ENCODE assay signal across 8 cellular contexts in genomic region chr3:43544277-43544676, GRCh38.
DNase-seq lines count a peak whose midpoint lies in the region; ATAC-seq and TF ChIP-seq lines count a peak whose summit lies in the region.
"Not testable (repeated sequence)": the region's sequence is repeated elsewhere in the genome, so short reads cannot be mapped to it uniquely, and the experiment has no call there.

No MANE protein-coding gene starts in this region.

- TF ChIP-seq POLR2A in Peyer's patch (IDR thresholded peaks at IDR 0.05); stomach (IDR thresholded peaks at IDR 0.05): not testable (repeated sequence)

- DNase-seq in CD4-positive, alpha-beta T cell; Peyer's patch; stomach: not testable (repeated sequence)
- DNase-seq in H4 (ENCODE audit: low spot score) (peak; percentile 31), NCI-H146 (lab: John Stamatoyannopoulos, UW) (peak; percentile 19), astrocyte of the hippocampus (ENCODE audit: low read depth, low spot score) (peak; percentile 64), fibroblast of villous mesenchyme (ENCODE audit: low read depth) (peak; percentile 61), medulla oblongata (ENCODE audit: extremely low spot score) (peak; percentile 71)

- POLR2A ChIA-PET in CD4-positive, alpha-beta T cell (lab: Charles Lee) = not testable (repeated sequence)

- WGBS in stomach, 5 donors = 90 to 100% (median 96%) methylated on average over 3 of the region's 3 CpGs

- peak; percentile 75 for TF ChIP-seq CTCF in CD4-positive, alpha-beta T cell (IDR thresholded peaks at IDR 0.05)
- TF ChIP-seq CTCF in Peyer's patch (IDR thresholded peaks at IDR 0.05) = peak in 5 of 6 experiments; percentile 61 to 84 (median 71)
- TF ChIP-seq CTCF in fibroblast of villous mesenchyme (IDR thresholded peaks at IDR 0.05; ENCODE audit: insufficient read depth, low read depth, low read length) = peak; percentile 56
- peak in 4 of 7 experiments; percentile 18 to 53 (median 51) for TF ChIP-seq CTCF in stomach (IDR thresholded peaks at IDR 0.05)

- ATAC-seq in CD4-positive, alpha-beta T cell (ENCODE audit: poor library complexity) = peak; percentile 44

- not testable (repeated sequence) for H3K9me3 ChIP-seq in CD4-positive, alpha-beta T cell (ENCODE audit: control insufficient read depth, low read length); Peyer's patch; stomach

- intact Hi-C loops in CD4-positive, alpha-beta T cell (cut with DNase I, micrococcal nuclease) = loop anchor here (1.0 to 5.0 kb wide), 7 partner anchors 93 to 692 kb away; no protein-coding TSS in a partner anchor
- intact Hi-C loops in stomach (cut with DNase I; ENCODE audit: low total_unique reads) = loop anchor here (10.0 kb wide), 1 partner anchor 651 kb away; no protein-coding TSS in a partner anchor

- not testable (repeated sequence) for H3K4me1 Mint-ChIP-seq in CD4-positive, alpha-beta T cell (ENCODE audit: low read depth)

- TF ChIP-seq EP300 in stomach (IDR thresholded peaks at IDR 0.05) = not testable (repeated sequence)

- not testable (repeated sequence) for H3K27ac ChIP-seq in CD4-positive, alpha-beta T cell (ENCODE audit: low read depth, low read length); Peyer's patch; stomach

- not testable (repeated sequence) for H3K4me3 ChIP-seq in Peyer's patch; fibroblast of villous mesenchyme (ENCODE audit: low read depth, low read length); stomach

- not testable (repeated sequence) for H3K36me3 Mint-ChIP-seq in CD4-positive, alpha-beta T cell (ENCODE audit: low read depth)

- H3K27me3 Mint-ChIP-seq in CD4-positive, alpha-beta T cell = not testable (repeated sequence)

- H3K4me3 Mint-ChIP-seq in CD4-positive, alpha-beta T cell = not testable (repeated sequence)

- H3K4me1 ChIP-seq in Peyer's patch, stomach: not testable (repeated sequence)

- H3K36me3 ChIP-seq in Peyer's patch = peaks cover 0 to 21% (median 0%) of the 10 kb centered on the region in 3 donors
- H3K36me3 ChIP-seq in stomach = peaks cover 0 to 20% (median 10%) of the 10 kb centered on the region in 4 donors

- not testable (repeated sequence) for H3K27ac Mint-ChIP-seq in CD4-positive, alpha-beta T cell

- not testable (repeated sequence) for H3K9me3 Mint-ChIP-seq in CD4-positive, alpha-beta T cell

- not testable (repeated sequence) for H3K27me3 ChIP-seq in CD4-positive, alpha-beta T cell (ENCODE audit: control insufficient read depth, insufficient read depth, low read length); Peyer's patch; stomach

- CTCF ChIA-PET in CD4-positive, alpha-beta T cell (lab: Charles Lee) = interaction anchor here (1.3 kb wide), 1 partner anchor 654 kb away, joined by 3 read pairs; no protein-coding TSS in a partner anchor
